10 cellular contexts compared by ENCODE assay signal in genomic region chr4:6633091-6633906, GRCh38. TPM values are rescaled to one million over a fixed set of nuclear protein-coding genes. Genes with fewer than 3 reads are reported as not detected.
DNase-seq lines count a peak whose midpoint lies in the region; ATAC-seq and TF ChIP-seq lines count a peak whose summit lies in the region.
"Had no signal": no experiment of that assay in that cellular context is flagged by ENCODE, and none has a peak within 500 bp of the region (broad histone marks: within the 10 kb centered on the region; RNA-seq: fewer than 3 reads in every experiment).

No MANE protein-coding gene starts in this region.

- no peak overlapping the region for H3K4me3 ChIP-seq in cardiac fibroblast (replicated peaks in 1 of 2; ENCODE audit: low read depth in 2 of 2, low read length in 2 of 2)

- peak in 1 of 2 donors; percentile 39 for DNase-seq in activated T-cell treated with anti-CD3 and anti-CD28 coated beads, Interleukin-2, amount 50 U/mL, for 72 hours
- DNase-seq in activated T-cell treated with anti-CD3 and anti-CD28 coated beads for 4 hours (no peak), NCI-H82 treated with DMSO at 0.1 percent for 48 hours (lab: John Stamatoyannopoulos, UW; ENCODE audit: unreplicated experiment) (peak; percentile 10), cardiac fibroblast (ENCODE audit: low read depth in 2 of 2) (peak; percentile 57 to 71), type B pancreatic cell (ENCODE audit: extremely low spot score, unreplicated experiment) (no peak), left ventricle myocardium superior (no peak)
- DNase-seq: effector CD8-positive, alpha-beta T cell had no signal

- no peaks in the 10 kb centered on the region for H3K27me3 Mint-ChIP-seq in activated T-cell treated with anti-CD3 and anti-CD28 coated beads, Interleukin-2, amount 50 U/mL, for 72 hours (ENCODE audit: low read depth)
- H3K27me3 Mint-ChIP-seq in type B pancreatic cell = no peaks in the 10 kb centered on the region
- H3K27me3 Mint-ChIP-seq: memory B cell had no signal

- H3K9me3 Mint-ChIP-seq in activated T-cell treated with anti-CD3 and anti-CD28 coated beads, Interleukin-2, amount 50 U/mL, for 72 hours = no peaks in the 10 kb centered on the region
- H3K9me3 Mint-ChIP-seq in type B pancreatic cell = no peaks in the 10 kb centered on the region
- H3K9me3 Mint-ChIP-seq: memory B cell had no signal

- peaks cover 12% of the 10 kb centered on the region for H3K4me1 Mint-ChIP-seq in activated T-cell treated with anti-CD3 and anti-CD28 coated beads, Interleukin-2, amount 50 U/mL, for 72 hours (ENCODE audit: low read depth)
- peaks cover 10% of the 10 kb centered on the region for H3K4me1 Mint-ChIP-seq in type B pancreatic cell (ENCODE audit: unreplicated experiment)
- H3K4me1 Mint-ChIP-seq: memory B cell had no signal

- TF ChIP-seq CTCF in cardiac fibroblast (IDR thresholded peaks at IDR 0.05; ENCODE audit: low read depth, low read length) (no peak), type B pancreatic cell (conservative IDR thresholded peaks at IDR 0.05) (no peak)

- H3K4me3 Mint-ChIP-seq in activated T-cell treated with anti-CD3 and anti-CD28 coated beads, Interleukin-2, amount 50 U/mL, for 72 hours = no peak overlapping the region
- peak overlapping the region; percentile 2 for H3K4me3 Mint-ChIP-seq in type B pancreatic cell
- H3K4me3 Mint-ChIP-seq: memory B cell had no signal

- H3K36me3 Mint-ChIP-seq in activated T-cell treated with anti-CD3 and anti-CD28 coated beads, Interleukin-2, amount 50 U/mL, for 72 hours (ENCODE audit: insufficient read depth in 2 of 2) = peaks cover 2% of the 10 kb centered on the region in 2 donors
- H3K36me3 Mint-ChIP-seq in type B pancreatic cell = no peaks in the 10 kb centered on the region
- H3K36me3 Mint-ChIP-seq: memory B cell had no signal

- intact Hi-C loops in left ventricle myocardium superior (cut with micrococcal nuclease) = no loop called here

- peak in 1 of 2 donors; percentile 70 for ATAC-seq in activated T-cell treated with anti-CD3 and anti-CD28 coated beads, Interleukin-2, amount 50 U/mL, for 72 hours (replicated peaks in 1 of 2)
- ATAC-seq in GM21447 (IDR thresholded peaks at IDR 0.05; ENCODE audit: unreplicated experiment) (no peak), GM19395 (IDR thresholded peaks at IDR 0.05; ENCODE audit: unreplicated experiment) (no peak), left ventricle myocardium superior (no peak)

- H3K27ac Mint-ChIP-seq in activated T-cell treated with anti-CD3 and anti-CD28 coated beads, Interleukin-2, amount 50 U/mL, for 72 hours = peak overlapping the region; percentile 86
- peak overlapping the region; percentile 59 for H3K27ac Mint-ChIP-seq in type B pancreatic cell
- H3K27ac Mint-ChIP-seq: memory B cell had no signal

RNA-seq across cellular contexts. Expression of gene MRFAP1, which starts 7.2 kb away (rescaled TPM):
- 100 to 1,000 TPM; 148 to 153 TPM for total RNA-seq in activated T-cell treated with anti-CD3 and anti-CD28 coated beads, Interleukin-2, amount 50 U/mL, for 72 hours
- total RNA-seq in type B pancreatic cell (ENCODE audit: low replicate concordance) (234 and 293 TPM in 2 replicates), left ventricle myocardium superior (226 TPM)

RNA-seq across cellular contexts. Expression of gene MAN2B2, which starts 58.3 kb away (rescaled TPM):
- 10 to 100 TPM; 11.9 to 21.9 TPM for total RNA-seq in activated T-cell treated with anti-CD3 and anti-CD28 coated beads, Interleukin-2, amount 50 U/mL, for 72 hours
- total RNA-seq in type B pancreatic cell (ENCODE audit: low replicate concordance) (17.4 and 23.4 TPM in 2 replicates), left ventricle myocardium superior (17.7 TPM)

Comparison
In these comparisons a context has a peak if more than half of its experiments do, and no peak if none do; other contexts are left out.
1. DNase-seq: peak in NCI-H82 treated with DMSO at 0.1 percent for 48 hours (single experiment) and cardiac fibroblast (2 of 2); none in activated T-cell treated with anti-CD3 and anti-CD28 coated beads for 4 hours (single experiment), type B pancreatic cell (single experiment) and left ventricle myocardium superior (single experiment).